ENCODE assay signal across 11 cellular contexts in genomic region chr2:182951948-182952663, GRCh38.
DNase-seq lines count a peak whose midpoint lies in the region; ATAC-seq and TF ChIP-seq lines count a peak whose summit lies in the region.
"Had no signal": no experiment of that assay in that cellular context is flagged by ENCODE, and none has a peak within 500 bp of the region (broad histone marks: within the 10 kb centered on the region; RNA-seq: fewer than 3 reads in every experiment).

No MANE protein-coding gene starts in this region.

- no peaks in the 10 kb centered on the region for H3K27me3 Mint-ChIP-seq in endodermal cell (ENCODE audit: insufficient read depth)
- H3K27me3 Mint-ChIP-seq in type B pancreatic cell: no peaks in the 10 kb centered on the region

- H3K9ac ChIP-seq in endodermal cell (ENCODE audit: extremely low read depth, low read length, poor library complexity, severe bottlenecking): no peak overlapping the region

- no peaks in the 10 kb centered on the region for H3K27me3 ChIP-seq in endodermal cell (ENCODE audit: control insufficient read depth, insufficient read depth, low read length, poor library complexity, severe bottlenecking)

- 95% methylated on average over 3 of the region's 3 CpGs; no CpG with 5 or more reads in 1 of the 2 experiments for WGBS in endodermal cell (ENCODE audit: insufficient coverage in 1 of 2, insufficient read length in 1 of 2), 2 experiments

- no peak for TF ChIP-seq CTCF in fibroblast of the aortic adventitia (IDR thresholded peaks at IDR 0.05; ENCODE audit: insufficient read depth, low read length)
- TF ChIP-seq CTCF in endodermal cell (conservative IDR thresholded peaks at IDR 0.05): no peak
- TF ChIP-seq CTCF in type B pancreatic cell (conservative IDR thresholded peaks at IDR 0.05): no peak

- ATAC-seq in GM18909 (IDR thresholded peaks at IDR 0.05; ENCODE audit: poor library complexity, unreplicated experiment) (peak; percentile 74), GM21723 (IDR thresholded peaks at IDR 0.05; ENCODE audit: unreplicated experiment) (peak; percentile 79), HG03558 (IDR thresholded peaks at IDR 0.05; ENCODE audit: extremely low read depth, unreplicated experiment) (peak; percentile 63), GM18873 (IDR thresholded peaks at IDR 0.05; ENCODE audit: low FRiP score, unreplicated experiment) (no peak), GM21737 (IDR thresholded peaks at IDR 0.05; ENCODE audit: unreplicated experiment) (no peak)

- H3K36me3 Mint-ChIP-seq in endodermal cell (ENCODE audit: low read depth): peaks cover 40% of the 10 kb centered on the region
- peaks cover 32% of the 10 kb centered on the region for H3K36me3 Mint-ChIP-seq in type B pancreatic cell

- peak; percentile 39 for DNase-seq in fibroblast of the aortic adventitia (ENCODE audit: low read depth)
- DNase-seq in endodermal cell: no peak
- DNase-seq in type B pancreatic cell (ENCODE audit: extremely low spot score, unreplicated experiment): no peak
- DNase-seq: NCI-H446; SIG-M5; stimulated activated CD4-positive, alpha-beta T cell treated with anti-CD3 and anti-CD28 coated beads, Interleukin-15, amount 100 ng/mL, for 24 hours had no signal

- H3K27ac ChIP-seq in endodermal cell (ENCODE audit: low read depth, low read length): no peak overlapping the region

- no peaks in the 10 kb centered on the region for H3K9me3 ChIP-seq in endodermal cell (ENCODE audit: control insufficient read depth, low read length)

- peaks cover 21% of the 10 kb centered on the region for H3K4me1 Mint-ChIP-seq in endodermal cell
- peaks cover under 1% of the 10 kb centered on the region for H3K4me1 Mint-ChIP-seq in type B pancreatic cell (ENCODE audit: unreplicated experiment)

- H3K27ac Mint-ChIP-seq in endodermal cell: no peak overlapping the region
- H3K27ac Mint-ChIP-seq in type B pancreatic cell: no peak overlapping the region

- no peak overlapping the region for H3K4me3 ChIP-seq in fibroblast of the aortic adventitia (ENCODE audit: low read depth, low read length)
- no peak overlapping the region for H3K4me3 ChIP-seq in endodermal cell (ENCODE audit: low read length)

- peaks cover 69% of the 10 kb centered on the region for H3K36me3 ChIP-seq in endodermal cell (ENCODE audit: control insufficient read depth, insufficient read depth, low read length)

- H3K9me3 Mint-ChIP-seq in endodermal cell: no peaks in the 10 kb centered on the region
- no peaks in the 10 kb centered on the region for H3K9me3 Mint-ChIP-seq in type B pancreatic cell

- peaks cover 11% of the 10 kb centered on the region for H3K4me1 ChIP-seq in endodermal cell (ENCODE audit: control insufficient read depth, insufficient read depth, low read length)

- H3K4me3 Mint-ChIP-seq in endodermal cell (no peak overlapping the region), type B pancreatic cell (no peak overlapping the region)

Comparison
In these comparisons a context has a peak if more than half of its experiments do, and no peak if none do; other contexts are left out.
1. ATAC-seq: peak in GM18909 (single experiment), GM21723 (single experiment) and HG03558 (single experiment); none in GM18873 (single experiment) and GM21737 (single experiment).